ENCODE assay signal across 11 cellular contexts in the genomic region with DNA sequence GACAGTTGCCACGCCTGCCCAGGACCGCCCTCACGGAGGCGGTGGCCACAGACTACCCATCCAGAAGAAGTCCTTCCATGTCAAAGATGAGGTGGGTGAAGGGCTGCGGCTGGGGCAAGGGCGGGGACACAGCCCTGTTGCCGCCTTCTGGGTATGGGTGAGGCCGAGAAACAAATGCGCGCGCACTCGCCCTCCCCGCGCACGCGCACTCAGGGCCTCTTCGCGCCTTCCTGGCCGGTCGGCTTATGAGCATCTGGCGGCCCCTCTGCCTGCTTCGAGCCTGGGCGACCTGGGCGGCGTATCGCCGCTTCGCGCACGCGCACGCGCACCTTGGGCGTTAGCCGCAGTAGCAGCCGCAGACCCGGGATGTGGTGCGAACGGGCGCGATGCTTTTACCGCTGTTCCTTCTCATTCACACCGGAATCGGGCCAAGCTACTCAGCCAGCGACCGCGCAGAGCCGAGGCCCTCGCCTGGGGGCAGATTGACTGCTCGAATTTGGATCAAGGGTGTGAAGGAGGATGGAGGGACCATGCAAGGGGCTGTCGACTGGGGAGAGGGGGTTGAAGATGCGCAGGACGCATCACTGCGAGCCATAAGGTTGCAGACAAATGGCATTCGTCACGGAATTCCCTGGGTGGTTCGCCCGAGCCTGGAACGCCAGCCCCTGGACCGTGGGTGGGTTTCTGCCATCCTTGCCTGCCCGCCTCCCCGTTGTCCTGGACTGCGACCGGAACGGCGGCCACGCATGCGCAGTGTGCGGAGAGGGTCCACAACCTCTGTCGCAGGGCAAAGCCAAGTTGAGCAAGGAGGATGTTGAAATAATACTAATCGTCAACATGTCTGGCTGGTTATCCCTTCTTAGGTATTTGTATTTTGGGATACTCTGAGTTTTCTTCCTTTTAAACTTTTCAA.
DNase-seq lines count a peak whose midpoint lies in the region; ATAC-seq and TF ChIP-seq lines count a peak whose summit lies in the region.
"Had no signal": no experiment of that assay in that cellular context is flagged by ENCODE, and none has a peak within 500 bp of the region (broad histone marks: within the 10 kb centered on the region; RNA-seq: fewer than 3 reads in every experiment).

No MANE protein-coding gene starts in this region.

- H2BK12ac ChIP-seq in neuronal stem cell (ENCODE audit: low read length): no peak overlapping the region

- no peaks in the 10 kb centered on the region for H3K36me3 Mint-ChIP-seq in activated CD8-positive, alpha-beta T cell treated with anti-CD3 and anti-CD28 coated beads for 36 hours (ENCODE audit: low read depth)

- peak; percentile 84 for ATAC-seq in GM19372 (IDR thresholded peaks at IDR 0.05; ENCODE audit: low read depth, unreplicated experiment)
- ATAC-seq in activated CD8-positive, alpha-beta T cell treated with anti-CD3 and anti-CD28 coated beads for 36 hours: peak; percentile 90
- ATAC-seq: Panc1 had no signal

- H3K4me2 ChIP-seq in neuronal stem cell (ENCODE audit: insufficient read depth, low read length, poor library complexity, severe bottlenecking): no peak overlapping the region

- no peak for TF ChIP-seq CTCF in activated CD8-positive, alpha-beta T cell treated with anti-CD3 and anti-CD28 coated beads for 36 hours (IDR thresholded peaks at IDR 0.05)

- POLR2A ChIA-PET in activated CD8-positive, alpha-beta T cell treated with anti-CD3 and anti-CD28 coated beads for 36 hours (lab: Charles Lee): no interaction called here

- H3K27me3 Mint-ChIP-seq in activated CD8-positive, alpha-beta T cell treated with anti-CD3 and anti-CD28 coated beads for 36 hours: no peaks in the 10 kb centered on the region

- no peaks in the 10 kb centered on the region for H3K9me3 Mint-ChIP-seq in activated CD8-positive, alpha-beta T cell treated with anti-CD3 and anti-CD28 coated beads for 36 hours

- no peaks in the 10 kb centered on the region for H3K79me1 ChIP-seq in neuronal stem cell (ENCODE audit: low read depth, low read length)

- H2BK5ac ChIP-seq in neuronal stem cell (ENCODE audit: low read length): no peak overlapping the region

- H2AK5ac ChIP-seq in neuronal stem cell (ENCODE audit: low read depth, low read length): no peak overlapping the region

- CTCF ChIA-PET in activated CD8-positive, alpha-beta T cell treated with anti-CD3 and anti-CD28 coated beads for 36 hours (lab: Charles Lee): no interaction called here

- H3K18ac ChIP-seq in neuronal stem cell (ENCODE audit: low read length): no peak overlapping the region

- no peak overlapping the region for H3K4me3 ChIP-seq in neuronal stem cell (ENCODE audit: low read length in 2 of 2)
- H3K4me3 ChIP-seq: lung had no signal

- H3K4me1 ChIP-seq in neuronal stem cell (ENCODE audit: control insufficient read depth in 2 of 2, insufficient read depth in 1 of 2, low read depth in 1 of 2, low read length in 2 of 2): no peaks in the 10 kb centered on the region
- H3K4me1 ChIP-seq: breast epithelium had no signal

- no peak overlapping the region for H2BK120ac ChIP-seq in neuronal stem cell (ENCODE audit: low read depth, low read length)

- peak overlapping the region; percentile 40 for H3K4me3 Mint-ChIP-seq in activated CD8-positive, alpha-beta T cell treated with anti-CD3 and anti-CD28 coated beads for 36 hours

- no peak overlapping the region for H2AFZ ChIP-seq in neuronal stem cell (ENCODE audit: low read length)

- no peak overlapping the region for H2BK15ac ChIP-seq in neuronal stem cell (ENCODE audit: low read length)

- H3K27me3 ChIP-seq in neuronal stem cell (ENCODE audit: control insufficient read depth in 3 of 3, insufficient read depth in 3 of 3, low read depth in 1 of 3, low read length in 3 of 3): no peaks in the 10 kb centered on the region
- H3K27me3 ChIP-seq: breast epithelium had no signal

- H3K36me3 ChIP-seq in neuronal stem cell (replicated peaks in 1 of 2; ENCODE audit: control insufficient read depth in 2 of 2, insufficient read depth in 2 of 2, low read length in 2 of 2): no peaks in the 10 kb centered on the region
- H3K36me3 ChIP-seq: breast epithelium had no signal

- no peak overlapping the region for H3K14ac ChIP-seq in neuronal stem cell (ENCODE audit: low read length)

- H3K23ac ChIP-seq in neuronal stem cell (ENCODE audit: low read depth, low read length, poor library complexity): no peak overlapping the region

- no peak overlapping the region for H3K27ac Mint-ChIP-seq in activated CD8-positive, alpha-beta T cell treated with anti-CD3 and anti-CD28 coated beads for 36 hours

- no peak overlapping the region for H4K91ac ChIP-seq in neuronal stem cell (ENCODE audit: low read depth, low read length, poor library complexity)

- no peaks in the 10 kb centered on the region for H3K4me1 Mint-ChIP-seq in activated CD8-positive, alpha-beta T cell treated with anti-CD3 and anti-CD28 coated beads for 36 hours (ENCODE audit: low read depth)

- no CpG with 5 or more reads among the region's 71 CpGs for WGBS in neuronal stem cell (ENCODE audit: extremely low coverage in 2 of 2, insufficient read length in 2 of 2, insufficient replicate concordance in 1 of 2), 2 donors

- no peak overlapping the region for H3K9ac ChIP-seq in neuronal stem cell (ENCODE audit: low read depth, low read length, poor library complexity)

- H3K9me3 ChIP-seq in neuronal stem cell (replicated peaks in 1 of 2; ENCODE audit: control insufficient read depth in 2 of 2, insufficient read depth in 1 of 2, low read depth in 1 of 2, low read length in 2 of 2): peaks cover 0 to 2% of the 10 kb centered on the region in 2 donors
- H3K9me3 ChIP-seq: breast epithelium had no signal

- no peak overlapping the region for H3K27ac ChIP-seq in neuronal stem cell (replicated peaks; ENCODE audit: low read length)
- H3K27ac ChIP-seq: breast epithelium had no signal

- H3K4ac ChIP-seq in neuronal stem cell (ENCODE audit: low read length): no peak overlapping the region

- intact Hi-C loops in activated CD8-positive, alpha-beta T cell treated with anti-CD3 and anti-CD28 coated beads for 36 hours (cut with micrococcal nuclease): no loop called here

- H4K8ac ChIP-seq in neuronal stem cell (ENCODE audit: low read depth, low read length): no peak overlapping the region

- DNase-seq in activated CD8-positive, alpha-beta T cell treated with anti-CD3 and anti-CD28 coated beads for 36 hours: peak; percentile 59
- DNase-seq in germinal center (ENCODE audit: low spot score) (peak; percentile 64), neuronal stem cell (ENCODE audit: low spot score) (no peak), NCI-H1436 (lab: John Stamatoyannopoulos, UW) (no peak), mesenteric fat pad (ENCODE audit: low spot score) (no peak), NOMO-1 (lab: John Stamatoyannopoulos, UW; ENCODE audit: unreplicated experiment in 2 of 2) (no peak)
- peak; percentile 32 for DNase-seq in stimulated activated CD8-positive, alpha-beta memory T cell treated with anti-CD3 and anti-CD28 coated beads, Interleukin-12 subunit alpha, Interleukin-12 subunit beta, amount 100 ng/mL, for 24 hours (ENCODE audit: extremely low read depth)

Comparison
In these comparisons a context has a peak if more than half of its experiments do, and no peak if none do; other contexts are left out.
1. DNase-seq: peak in activated CD8-positive, alpha-beta T cell treated with anti-CD3 and anti-CD28 coated beads for 36 hours (single experiment), germinal center (single experiment) and stimulated activated CD8-positive, alpha-beta memory T cell treated with anti-CD3 and anti-CD28 coated beads, Interleukin-12 subunit alpha, Interleukin-12 subunit beta, amount 100 ng/mL, for 24 hours (single experiment); none in neuronal stem cell (single experiment), NCI-H1436 (single experiment), mesenteric fat pad (single experiment) and NOMO-1 (0 of 2).